ENCODE assay signal across 9 cellular contexts in the genomic region with DNA sequence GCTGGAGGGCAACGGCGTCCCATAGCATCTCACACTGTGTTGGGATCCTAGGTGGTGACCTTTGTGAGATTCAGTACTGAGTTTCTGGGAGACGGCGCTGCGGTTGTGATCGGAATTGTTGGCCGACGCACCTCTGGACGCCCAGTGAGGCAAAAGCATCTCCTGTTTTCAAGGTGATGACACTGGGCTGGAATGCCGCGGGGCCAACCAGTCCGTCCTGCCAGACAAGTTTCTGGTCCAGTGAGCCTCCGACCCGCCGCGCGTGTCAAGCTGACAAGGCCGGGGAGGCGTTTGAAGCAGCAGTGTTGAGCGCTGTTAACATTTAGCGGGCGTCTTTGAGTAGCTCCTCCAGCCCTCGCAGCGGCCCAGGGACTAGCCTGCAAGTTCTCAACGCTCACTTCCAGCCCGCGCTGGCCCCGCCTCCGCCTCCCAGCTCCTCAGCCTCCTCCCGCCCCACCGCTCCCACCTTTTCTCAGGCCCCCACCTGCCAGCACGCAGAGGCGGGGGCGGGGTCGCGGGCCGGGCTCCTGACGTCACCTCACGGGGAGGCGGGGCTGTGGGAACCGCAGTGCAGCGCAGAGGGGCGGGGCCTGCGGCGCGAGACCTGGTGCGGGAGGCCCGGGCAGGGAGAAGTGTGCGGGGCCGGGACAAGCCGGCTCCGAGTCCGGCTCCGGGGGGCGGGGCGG. TPM values are rescaled to one million over a fixed set of nuclear protein-coding genes. Genes with fewer than 3 reads are reported as not detected.
A peak's percentile ranks its signal among the peaks of the same experiment; 100 is the strongest.
DNase-seq lines count a peak whose midpoint lies in the region; ATAC-seq and TF ChIP-seq lines count a peak whose summit lies in the region.
"Had no signal": no experiment of that assay in that cellular context is flagged by ENCODE, and none has a peak within 500 bp of the region (broad histone marks: within the 10 kb centered on the region; RNA-seq: fewer than 3 reads in every experiment).

No MANE protein-coding gene starts in this region.

- H3K36me3 Mint-ChIP-seq in IgD-negative memory B cell (no peaks in the 10 kb centered on the region), natural killer cell (peaks cover 19% of the 10 kb centered on the region)
- no peaks in the 10 kb centered on the region for H3K36me3 Mint-ChIP-seq in activated T-helper 17 cell treated with anti-CD3 and anti-CD28 coated beads, Interleukin-2, amount 50 U/mL, for 72 hours (ENCODE audit: low read depth)
- peaks cover 0 to 4% of the 10 kb centered on the region in 2 donors for H3K36me3 Mint-ChIP-seq in stimulated activated naive B cell treated with anti-CD40 and anti-IgM and Interleukin-4, amounts not matched to agents 10 μg/mL and 1 μg/mL and 100 μg/mL, for 72 hours

- ATAC-seq in GM21529 (IDR thresholded peaks at IDR 0.05; ENCODE audit: unreplicated experiment) (peak; percentile 87), natural killer cell (peak; percentile 74 to 82 (median 79))
- peak; percentile 78 for ATAC-seq in activated T-helper 17 cell treated with anti-CD3 and anti-CD28 coated beads, Interleukin-2, amount 50 U/mL, for 72 hours (replicated peaks)
- peak; percentile 82 to 85 for ATAC-seq in stimulated activated naive B cell treated with anti-CD40 and anti-IgM and Interleukin-4, amounts not matched to agents 10 μg/mL and 1 μg/mL and 100 μg/mL, for 72 hours (replicated peaks)

- peak; percentile 69 for DNase-seq in COLO829 (ENCODE audit: low spot score)
- peak; percentile 39 for DNase-seq in RPMI7951 (ENCODE audit: low read depth)
- DNase-seq in fibroblast of peridontal ligament (ENCODE audit: extremely low read depth), result peak; percentile 41
- peak; percentile 52 for DNase-seq in natural killer cell
- peak; percentile 60 for DNase-seq in stimulated activated naive B cell treated with anti-CD40 and anti-IgM and Interleukin-4, amounts not matched to agents 10 μg/mL and 1 μg/mL and 100 μg/mL, for 72 hours

- H3K27me3 Mint-ChIP-seq in IgD-negative memory B cell, result peaks cover 29% of the 10 kb centered on the region
- peaks cover 35% of the 10 kb centered on the region for H3K27me3 Mint-ChIP-seq in activated T-helper 17 cell treated with anti-CD3 and anti-CD28 coated beads, Interleukin-2, amount 50 U/mL, for 72 hours
- H3K27me3 Mint-ChIP-seq in natural killer cell (ENCODE audit: low read depth in 2 of 2), result peaks cover 31 to 33% of the 10 kb centered on the region in 2 donors
- H3K27me3 Mint-ChIP-seq in stimulated activated naive B cell treated with anti-CD40 and anti-IgM and Interleukin-4, amounts not matched to agents 10 μg/mL and 1 μg/mL and 100 μg/mL, for 72 hours, result peaks cover 48 to 73% of the 10 kb centered on the region in 2 donors

- peak overlapping the region; percentile 70 to 88 (median 84) for H3K4me3 Mint-ChIP-seq in IgD-negative memory B cell
- peak overlapping the region; percentile 79 for H3K4me3 Mint-ChIP-seq in activated T-helper 17 cell treated with anti-CD3 and anti-CD28 coated beads, Interleukin-2, amount 50 U/mL, for 72 hours
- H3K4me3 Mint-ChIP-seq in natural killer cell, result peak overlapping the region; percentile 45
- H3K4me3 Mint-ChIP-seq in stimulated activated naive B cell treated with anti-CD40 and anti-IgM and Interleukin-4, amounts not matched to agents 10 μg/mL and 1 μg/mL and 100 μg/mL, for 72 hours, result peak overlapping the region; percentile 74 to 83

- intact Hi-C loops in natural killer cell (cut with micrococcal nuclease), result no loop called here

- TF ChIP-seq CTCF in natural killer cell (IDR thresholded peaks at IDR 0.05), result no peak

- H3K9me3 Mint-ChIP-seq in IgD-negative memory B cell (peaks cover 3 to 9% (median 3%) of the 10 kb centered on the region in 3 donors), natural killer cell (peaks cover 5 to 11% of the 10 kb centered on the region in 2 donors)
- no peaks in the 10 kb centered on the region for H3K9me3 Mint-ChIP-seq in activated T-helper 17 cell treated with anti-CD3 and anti-CD28 coated beads, Interleukin-2, amount 50 U/mL, for 72 hours
- peaks cover 0 to 5% of the 10 kb centered on the region in 2 donors for H3K9me3 Mint-ChIP-seq in stimulated activated naive B cell treated with anti-CD40 and anti-IgM and Interleukin-4, amounts not matched to agents 10 μg/mL and 1 μg/mL and 100 μg/mL, for 72 hours

- H3K27ac Mint-ChIP-seq in IgD-negative memory B cell, result peak overlapping the region in 2 of 3 donors; percentile 11 to 40
- no peak overlapping the region for H3K27ac Mint-ChIP-seq in activated T-helper 17 cell treated with anti-CD3 and anti-CD28 coated beads, Interleukin-2, amount 50 U/mL, for 72 hours
- H3K27ac Mint-ChIP-seq in natural killer cell, result no peak overlapping the region
- peak overlapping the region; percentile 25 for H3K27ac Mint-ChIP-seq in stimulated activated naive B cell treated with anti-CD40 and anti-IgM and Interleukin-4, amounts not matched to agents 10 μg/mL and 1 μg/mL and 100 μg/mL, for 72 hours

- H3K4me1 Mint-ChIP-seq in IgD-negative memory B cell (peaks cover 9 to 14% (median 9%) of the 10 kb centered on the region in 3 donors), natural killer cell (peaks cover 18 to 26% of the 10 kb centered on the region in 2 donors)
- H3K4me1 Mint-ChIP-seq in activated T-helper 17 cell treated with anti-CD3 and anti-CD28 coated beads, Interleukin-2, amount 50 U/mL, for 72 hours, result peaks cover 13% of the 10 kb centered on the region
- H3K4me1 Mint-ChIP-seq in stimulated activated naive B cell treated with anti-CD40 and anti-IgM and Interleukin-4, amounts not matched to agents 10 μg/mL and 1 μg/mL and 100 μg/mL, for 72 hours, result peaks cover 11 to 17% of the 10 kb centered on the region in 2 donors

RNA-seq across cellular contexts. Expression of a gene that starts 0.5 kb away (rescaled TPM):
- not detected for polyA plus RNA-seq in IgD-negative memory B cell
- total RNA-seq in RPMI7951 (2014; rRNA removed; shearing (Covaris generic)), result 0.12 and 0.20 TPM in 2 replicates
- total RNA-seq in activated T-helper 17 cell treated with anti-CD3 and anti-CD28 coated beads, Interleukin-2, amount 50 U/mL, for 72 hours, result under 1 TPM; 0.15 to 0.16 TPM
- under 1 TPM in 1 of 3 donors, not detected in 2; 0.14 TPM for total RNA-seq in natural killer cell
- total RNA-seq: T-helper 2 cell treated with Interferon-gamma antibody and Interleukin-4, amounts not matched to agents 100 ng/mL and 5 ng/mL, for 36 hours had no signal

Comparison
In these comparisons a context has a peak if more than half of its experiments do, and no peak if none do; other contexts are left out.
1. Peak in every context shown above with its lines: DNase-seq and ATAC-seq.
2. H3K27ac Mint-ChIP-seq: peak in IgD-negative memory B cell (2 of 3) and stimulated activated naive B cell treated with anti-CD40 and anti-IgM and Interleukin-4, amounts not matched to agents 10 μg/mL and 1 μg/mL and 100 μg/mL, for 72 hours (single experiment); none in activated T-helper 17 cell treated with anti-CD3 and anti-CD28 coated beads, Interleukin-2, amount 50 U/mL, for 72 hours (single experiment) and natural killer cell (0 of 2).